1 cellular context compared by ENCODE assay signal in the genomic region with DNA sequence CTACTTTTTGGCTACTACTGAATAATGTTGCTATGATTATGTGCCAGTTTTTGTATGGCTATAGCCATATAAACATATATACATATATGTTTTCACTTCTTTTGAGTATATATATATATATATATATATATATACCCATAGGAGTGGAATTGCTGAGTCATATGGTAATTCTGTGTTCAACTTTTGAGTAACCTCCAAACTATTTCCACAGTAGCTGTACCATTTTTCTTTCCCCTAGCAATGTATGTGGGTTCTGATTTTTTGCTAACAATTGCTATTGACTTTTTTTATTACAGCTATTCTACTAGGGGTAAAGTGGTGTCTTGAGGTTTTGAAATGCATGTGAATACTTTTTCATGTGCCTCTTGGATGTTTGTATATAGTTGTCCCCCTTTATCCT.
TF ChIP-seq lines count a peak whose summit lies in the region.

No MANE protein-coding gene starts in this region.

TF ChIP-seq in HepG2, 621 proteins besides CTCF, POLR2A, EP300 and RAD21:
- TF ChIP-seq HNRNPH1 (optimal IDR thresholded peaks at IDR 0.05; ENCODE audit: low read depth, low read length) = no peak
- 0 out of 2 replicates have a peak, but pooled peaks have one; percentile 17 for TF ChIP-seq NFE2L2 (IDR thresholded peaks at IDR 0.05; ENCODE audit: low read length)
- TF ChIP-seq FOXO1 (CRISPR knock-in tag; IDR thresholded peaks at IDR 0.05) = no peak
